ENCODE assay signal across 8 cellular contexts in genomic region chr1:225881081-225882007, GRCh38. TPM values are rescaled to one million over a fixed set of nuclear protein-coding genes. Genes with fewer than 3 reads are reported as not detected.
A peak's percentile ranks its signal among the peaks of the same experiment; 100 is the strongest.
DNase-seq lines count a peak whose midpoint lies in the region; ATAC-seq and TF ChIP-seq lines count a peak whose summit lies in the region.

No MANE protein-coding gene starts in this region.

- no peaks in the 10 kb centered on the region for H3K36me3 ChIP-seq in neural progenitor cell

- peaks cover 59% of the 10 kb centered on the region for H3K27me3 ChIP-seq in neural progenitor cell

- H3F3A ChIP-seq in neural progenitor cell (ENCODE audit: low read depth): peaks cover 30% of the 10 kb centered on the region

- H3K36me3 Mint-ChIP-seq in neural progenitor cell: no peaks in the 10 kb centered on the region

- H3K4me1 ChIP-seq in neural progenitor cell: peaks cover 10% of the 10 kb centered on the region

- peaks cover 12% of the 10 kb centered on the region for H3K27me3 Mint-ChIP-seq in neural progenitor cell (ENCODE audit: insufficient read depth, low read depth)

- ATAC-seq in GM21786 (IDR thresholded peaks at IDR 0.05; ENCODE audit: unreplicated experiment): no peak

- no peaks in the 10 kb centered on the region for H3K9me3 ChIP-seq in neural progenitor cell (ENCODE audit: low read depth)

- H3K9me3 Mint-ChIP-seq in neural progenitor cell: no peaks in the 10 kb centered on the region

- H3K79me2 ChIP-seq in neural progenitor cell (ENCODE audit: low read depth): no peaks in the 10 kb centered on the region

- H3K4me3 Mint-ChIP-seq in neural progenitor cell: peak overlapping the region; percentile 87

- H3K4me1 Mint-ChIP-seq in neural progenitor cell: peaks cover 17% of the 10 kb centered on the region

- no peak overlapping the region for H3K9ac ChIP-seq in neural progenitor cell

- peak overlapping the region; percentile 98 for H3K4me2 ChIP-seq in neural progenitor cell

- TF ChIP-seq CTCF in foreskin fibroblast (IDR thresholded peaks at IDR 0.05; ENCODE audit: low read depth, low read length): no peak
- TF ChIP-seq CTCF in neural progenitor cell (IDR thresholded peaks at IDR 0.05): no peak

- H3K4me3 ChIP-seq in foreskin fibroblast (ENCODE audit: low read depth in 1 of 2, low read length in 2 of 2) (peak overlapping the region; percentile 92 to 98), neural progenitor cell (peak overlapping the region; percentile 75)

- peak; percentile 25 for DNase-seq in NCI-H2196 (lab: John Stamatoyannopoulos, UW; ENCODE audit: unreplicated experiment)
- DNase-seq in NCI-H2196 treated with DMSO at 0.1 percent for 48 hours (lab: John Stamatoyannopoulos, UW; ENCODE audit: unreplicated experiment): no peak
- DNase-seq in M059J (ENCODE audit: low read depth): peak; percentile 83
- peak; percentile 52 for DNase-seq in activated T-helper 1 cell treated with Interleukin-2 at 50 U/mL for 16 hours (ENCODE audit: low read depth)
- DNase-seq in foreskin fibroblast: peak in 1 of 2 donors; percentile 66
- peak; percentile 48 for DNase-seq in neural progenitor cell (ENCODE audit: low spot score)
- DNase-seq in NCI-H774 (lab: John Stamatoyannopoulos, UW): no peak

- peak overlapping the region; percentile 91 for H2AFZ ChIP-seq in neural progenitor cell (replicated peaks)

- no peak overlapping the region for H3K27ac ChIP-seq in neural progenitor cell

- H4K20me1 ChIP-seq in neural progenitor cell (ENCODE audit: low read depth): peaks cover 8% of the 10 kb centered on the region

- H3K27ac Mint-ChIP-seq in neural progenitor cell: no peak overlapping the region

RNA-seq across cellular contexts. Expression of gene TMEM63A, which starts 0.8 kb away (rescaled TPM):
- 11.3 and 16.3 TPM in 2 replicates for total RNA-seq in M059J (2014; rRNA removed; shearing (Covaris generic))
- total RNA-seq in neural progenitor cell (ENCODE audit: low replicate concordance): 5.1 and 12.3 TPM in 2 replicates

RNA-seq across cellular contexts. Expression of gene LEFTY1, which starts 7.6 kb away (rescaled TPM):
- total RNA-seq in M059J (2014; rRNA removed; shearing (Covaris generic)): 0.10 TPM in 1 of 2 replicates, not detected in the other
- not detected in 2 replicates for total RNA-seq in neural progenitor cell (ENCODE audit: low replicate concordance)

RNA-seq across cellular contexts. Expression of gene PYCR2, which starts 42.7 kb away (rescaled TPM):
- total RNA-seq in M059J (2014; rRNA removed; shearing (Covaris generic)): 31.6 and 60.0 TPM in 2 replicates
- 23.8 and 54.7 TPM in 2 replicates for total RNA-seq in neural progenitor cell (ENCODE audit: low replicate concordance)

RNA-seq across cellular contexts. Expression of gene LEFTY2, which starts 59.7 kb away (rescaled TPM):
- total RNA-seq in M059J (2014; rRNA removed; shearing (Covaris generic)): not detected in 2 replicates
- not detected in 2 replicates for total RNA-seq in neural progenitor cell (ENCODE audit: low replicate concordance)

Comparison
In these comparisons a context has a peak if more than half of its experiments do, and no peak if none do; other contexts are left out.
1. DNase-seq: peak in NCI-H2196 (single experiment), M059J (single experiment), activated T-helper 1 cell treated with Interleukin-2 at 50 U/mL for 16 hours (single experiment) and neural progenitor cell (single experiment); none in NCI-H2196 treated with DMSO at 0.1 percent for 48 hours (single experiment) and NCI-H774 (single experiment).